ENCODE assay signal across 24 cellular contexts in the genomic region with DNA sequence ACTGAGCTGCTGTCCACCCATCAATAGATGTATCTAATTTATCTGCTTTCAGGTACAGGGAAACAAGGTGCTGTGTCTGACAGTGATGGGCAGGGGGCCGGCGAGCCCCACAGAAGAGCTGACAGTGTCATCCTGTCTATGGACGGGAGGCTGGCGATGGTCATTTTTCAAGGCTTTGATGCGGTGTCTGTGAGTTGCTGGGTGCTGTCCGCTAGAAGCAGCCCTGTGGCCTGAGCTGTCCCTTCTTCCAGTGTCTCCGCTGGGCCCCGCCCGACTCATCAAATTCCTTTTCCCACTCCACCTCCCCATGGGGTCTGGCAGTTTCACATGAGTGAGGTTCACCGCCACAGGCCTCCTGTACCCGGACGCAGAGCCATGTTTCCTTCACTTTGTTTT.
"Had no signal": no experiment of that assay in that cellular context is flagged by ENCODE, and none has a peak within 500 bp of the region (broad histone marks: within the 10 kb centered on the region; RNA-seq: fewer than 3 reads in every experiment).

No MANE protein-coding gene starts in this region.

- H3K27ac ChIP-seq: colonic mucosa, epithelial cell of prostate, foreskin keratinocyte, gastroesophageal sphincter, heart left ventricle, hepatocyte, prostate gland, skin epidermis, spleen, thoracic aorta, tibial nerve, upper lobe of right lung, uterus had no signal

- H3K4me1 ChIP-seq: colonic mucosa, gastroesophageal sphincter, prostate gland, spleen, upper lobe of right lung, uterus had no signal

- H3K4me3 ChIP-seq: colonic mucosa, gastroesophageal sphincter, heart left ventricle, hepatocyte, mucosa of descending colon, prostate gland, skin epidermis, spleen, thoracic aorta, tibial nerve, upper lobe of right lung, uterus had no signal

- DNase-seq: colonic mucosa; effector CD8-positive, alpha-beta T cell; endodermal cell; foreskin keratinocyte; heart left ventricle; left cardiac atrium; mesenchymal stem cell; mucosa of descending colon; naive B cell; right cardiac atrium; spleen; stimulated activated CD4-positive, alpha-beta T cell treated with anti-CD3 and anti-CD28 coated beads, Interleukin-2, amount 100 ng/mL, for 48 hours; stimulated activated naive B cell treated with anti-CD40 and anti-IgM and Interleukin-4, amounts not matched to agents 10 μg/mL and 1 μg/mL and 100 μg/mL, for 72 hours; upper lobe of right lung; uterus had no signal

- H3K9me3 ChIP-seq: colonic mucosa, gastroesophageal sphincter, heart left ventricle, mucosa of descending colon, prostate gland, spleen, thoracic aorta, tibial nerve, upper lobe of right lung, uterus had no signal

- H3K36me3 ChIP-seq: colonic mucosa, gastroesophageal sphincter, heart left ventricle, prostate gland, spleen, thoracic aorta, tibial nerve, upper lobe of right lung, uterus had no signal

- H3K27me3 ChIP-seq: colonic mucosa, tibial nerve, upper lobe of right lung, uterus had no signal

- ATAC-seq: esophagus mucosa; foreskin keratinocyte; gastroesophageal sphincter; heart left ventricle; left cardiac atrium; mucosa of descending colon; natural killer cell treated with Interleukin-12 subunit alpha and Interleukin-12 subunit beta and Interleukin-15 and Interleukin-18, amount 100 ng/mL, for 72 hours; right cardiac atrium; stimulated activated naive B cell treated with anti-CD40 and anti-IgM and Interleukin-4, amounts not matched to agents 10 μg/mL and 1 μg/mL and 100 μg/mL, for 72 hours; upper lobe of right lung had no signal
